In genomic region chr9:126861707-126862460, GRCh38 we compare ENCODE assay signal across 9 cellular contexts. TPM values are rescaled to one million over a fixed set of nuclear protein-coding genes. Genes with fewer than 3 reads are reported as not detected.
DNase-seq lines count a peak whose midpoint lies in the region; ATAC-seq, FAIRE-seq and TF ChIP-seq lines count a peak whose summit lies in the region.
"Had no signal": no experiment of that assay in that cellular context is flagged by ENCODE, and none has a peak within 500 bp of the region (broad histone marks: within the 10 kb centered on the region; RNA-seq: fewer than 3 reads in every experiment).

No MANE protein-coding gene starts in this region.

- H3K4me1 ChIP-seq in Karpas-422 (ENCODE audit: low read length) (peaks cover 34% of the 10 kb centered on the region), GM12878 (ENCODE audit: control insufficient read depth, insufficient read depth, low read length) (peaks cover 9% of the 10 kb centered on the region), right lobe of liver (peaks cover 0 to 21% (median 5%) of the 10 kb centered on the region in 4 donors), uterus (peaks cover 0 to 9% of the 10 kb centered on the region in 2 donors)

- H3K9ac ChIP-seq in Karpas-422 (ENCODE audit: low read length) (peak overlapping the region; percentile 78), GM12878 (ENCODE audit: control insufficient read depth, insufficient read depth, low read length) (peak overlapping the region; percentile 77)

- DNase-seq in AML-193 (lab: John Stamatoyannopoulos, UW), result peak; percentile 51 to 65
- peak; percentile 50 for DNase-seq in Karpas-422
- no peak for DNase-seq in GM12878 (ENCODE audit: low read depth, low spot score)
- DNase-seq in right lobe of liver, result no peak
- no peak for DNase-seq in uterus

- H3K79me2 ChIP-seq in Karpas-422 (ENCODE audit: low read length) (peaks cover 29% of the 10 kb centered on the region), GM12878 (ENCODE audit: control insufficient read depth, insufficient read depth, low read length) (peaks cover 23% of the 10 kb centered on the region)

- H3K36me3 ChIP-seq in Karpas-422 (ENCODE audit: insufficient read depth, low read length), result peaks cover 3% of the 10 kb centered on the region; the same call in 1 of the 2 replicates
- H3K36me3 ChIP-seq in GM12878 (ENCODE audit: control insufficient read depth in 2 of 2, insufficient read depth in 2 of 2, low read length in 1 of 2), result peaks cover 0 to 2% of the 10 kb centered on the region in 2 experiments; a peak in 1 of 4 replicates
- peaks cover 0 to 7% (median 0%) of the 10 kb centered on the region in 4 donors for H3K36me3 ChIP-seq in right lobe of liver
- no peaks in the 10 kb centered on the region for H3K36me3 ChIP-seq in uterus

- RAD21 ChIA-PET in GM12878 (lab: Charles Lee; ENCODE audit: unreplicated experiment), result interaction anchor here (1.1 to 2.1 kb wide), 6 partner anchors 10 to 57 kb away, joined by 3 to 8 read pairs (median 4); partner anchors contain the start of genes RALGPS1 and ZBTB43

- H2AFZ ChIP-seq in Karpas-422 (ENCODE audit: low read length), result no peak overlapping the region
- peak overlapping the region; percentile 43 for H2AFZ ChIP-seq in GM12878 (ENCODE audit: control insufficient read depth, low read depth, low read length)

- intact Hi-C loops in GM12878 (cut with micrococcal nuclease; ENCODE audit: unreplicated experiment), result no loop called here
- intact Hi-C loops in right lobe of liver (cut with DNase I), result no loop called here
- intact Hi-C loops in uterus (cut with DNase I; ENCODE audit: low total_unique reads), result no loop called here

- H3K4me2 ChIP-seq in Karpas-422 (ENCODE audit: low read depth, low read length, poor library complexity, severe bottlenecking), result peak overlapping the region; percentile 81
- peak overlapping the region; percentile 83 for H3K4me2 ChIP-seq in GM12878 (ENCODE audit: control insufficient read depth, insufficient read depth)

- no peaks in the 10 kb centered on the region for H4K20me1 ChIP-seq in Karpas-422 (ENCODE audit: insufficient read depth, low read depth, low read length)
- no peaks in the 10 kb centered on the region; the same call in 1 of the 2 replicates for H4K20me1 ChIP-seq in GM12878 (ENCODE audit: control insufficient read depth, insufficient read depth)

- no peaks in the 10 kb centered on the region for H3K9me2 ChIP-seq in Karpas-422 (replicated peaks; ENCODE audit: insufficient read depth, low read length)

- BruUV-seq in GM12878 (replicated peaks; lab: Mats Ljungman, UMichigan), result no TSS peak

- FAIRE-seq in GM12878 (lab: Jason Lieb, UNC), result no peak
- FAIRE-seq: islet of Langerhans had no signal

- POLR2A ChIA-PET in GM12878 (lab: Charles Lee), result interaction anchor here (1.6 to 3.9 kb wide), 3 partner anchors 11 to 23 kb away, joined by 3 to 14 read pairs (median 12); no protein-coding TSS in a partner anchor

- H3K27ac ChIP-seq in Karpas-422 (ENCODE audit: low read length) (no peak overlapping the region), GM12878 (ENCODE audit: control insufficient read depth, insufficient read depth) (peak overlapping the region; percentile 58), right lobe of liver (peak overlapping the region in 2 of 3 donors; percentile 45 to 94), uterus (peak overlapping the region in 1 of 2 donors; percentile 91)

- TF ChIP-seq EP300 in GM12878 (IDR thresholded peaks at IDR 0.05; ENCODE audit: borderline replicate concordance in 1 of 2, control insufficient read depth in 1 of 2, low read depth in 2 of 2, low read length in 2 of 2), result no peak

- H3K4me3 ChIP-seq in Karpas-422 (ENCODE audit: low read length), result peak overlapping the region; percentile 86
- H3K4me3 ChIP-seq in GM12878, result peak overlapping the region; percentile 83
- H3K4me3 ChIP-seq in right lobe of liver, result peak overlapping the region; percentile 54 to 94 (median 90)
- H3K4me3 ChIP-seq in uterus, result peak overlapping the region; percentile 80 to 87

- H3K9me3 ChIP-seq in Karpas-422 (ENCODE audit: low read length) (no peaks in the 10 kb centered on the region), GM12878 (replicated peaks; ENCODE audit: control insufficient read depth, insufficient read depth, low read length) (no peaks in the 10 kb centered on the region), right lobe of liver (no peaks in the 10 kb centered on the region), uterus (no peaks in the 10 kb centered on the region)

- SMC1A ChIA-PET in GM12878 (lab: Charles Lee; ENCODE audit: uncharacterized antibody, unreplicated experiment), result interaction anchor here (0.9 to 3.5 kb wide), 5 partner anchors 11 to 56 kb away, joined by 3 to 19 read pairs (median 8); partner anchors contain the start of gene ZBTB43

- CTCF ChIA-PET in GM12878 (lab: Yijun Ruan, JAX), result interaction anchor here (1.5 to 2.3 kb wide), 4 partner anchors 10 to 192 kb away, joined by 3 to 9 read pairs (median 4); no protein-coding TSS in a partner anchor

- TF ChIP-seq RAD21 in GM12878 (IDR thresholded peaks at IDR 0.05; ENCODE audit: insufficient read depth, low read depth, low read length), result no peak

- TF ChIP-seq POLR2A in GM12878 (IDR thresholded peaks at IDR 0.05; ENCODE audit: low read depth, low read length), result 0 out of 2 replicates have a peak, but pooled peaks have one; percentile 17
- no peak for TF ChIP-seq POLR2A in right lobe of liver (IDR thresholded peaks at IDR 0.05)
- no peak for TF ChIP-seq POLR2A in uterus (IDR thresholded peaks at IDR 0.05)

- in situ Hi-C loops in GM12878 (cut with MboI), result no loop called here

- peak; percentile 28 for ATAC-seq in GM12878
- ATAC-seq in right lobe of liver, result peak in 1 of 4 donors; percentile 4
- ATAC-seq in HG02642 (IDR thresholded peaks at IDR 0.05; ENCODE audit: poor library complexity, unreplicated experiment), result no peak
- ATAC-seq in GM21619 (IDR thresholded peaks at IDR 0.05; ENCODE audit: unreplicated experiment), result no peak
- ATAC-seq in GM18870 (IDR thresholded peaks at IDR 0.05; ENCODE audit: unreplicated experiment), result no peak

- WGBS in GM12878 (ENCODE audit: insufficient coverage, insufficient replicate concordance, low lambda C conversion rate, missing lambda C conversion rate), result 23% methylated on average over 11 of the region's 11 CpGs
- 29% methylated on average over 11 of the region's 11 CpGs for WGBS in right lobe of liver (ENCODE audit: insufficient coverage, low coverage, low lambda C conversion rate, missing lambda C conversion rate)

- H3K27me3 ChIP-seq in Karpas-422 (ENCODE audit: low read length) (no peaks in the 10 kb centered on the region), GM12878 (replicated peaks in 1 of 2; ENCODE audit: control insufficient read depth in 2 of 2, insufficient read depth in 2 of 2, low read length in 1 of 2) (no peaks in the 10 kb centered on the region), right lobe of liver (no peaks in the 10 kb centered on the region), uterus (no peaks in the 10 kb centered on the region)

- TF ChIP-seq CTCF in GM12878 (IDR thresholded peaks at IDR 0.05 in 2 of 3, conservative IDR thresholded peaks at IDR 0.05 in 1 of 3; ENCODE audit: control insufficient read depth in 2 of 3, extremely low read depth in 1 of 3, insufficient read depth in 1 of 3, low read depth in 3 of 3, low read length in 3 of 3), result no peak
- no peak for TF ChIP-seq CTCF in right lobe of liver (IDR thresholded peaks at IDR 0.05)
- TF ChIP-seq CTCF in uterus (IDR thresholded peaks at IDR 0.05), result no peak

RNA-seq across cellular contexts. Expression of gene ZBTB34, which starts 1.4 kb away (rescaled TPM):
- total RNA-seq in Karpas-422 (2014; rRNA removed; shearing (Covaris generic); ENCODE audit: low replicate concordance), result 4.6 and 8.1 TPM in 2 replicates
- total RNA-seq in GM12878 (2013; cell fraction: nucleolus; rRNA removed), result 16.0 and 16.2 TPM in 2 replicates
- total RNA-seq in GM12878 (2014; rRNA removed) (3.8 and 4.2 TPM in 2 replicates), GM12878 (2014; rRNA removed; fragmentation: Illumina TruSeq; extraction: Trizol) (4.1 and 4.5 TPM in 2 replicates), GM12878 (2021) (5.3 and 5.5 TPM in 2 replicates), right lobe of liver (1 to 10 TPM; 2.0 to 3.4 (median 2.3) TPM), uterus (10 to 100 TPM in 3 of 4 donors, 1 to 10 TPM in 1; 1.8 to 30.3 (median 13.5) TPM)
- polyA plus RNA-seq in GM12878 (2011; ENCODE audit: low read depth), result 2.3 TPM
- polyA plus RNA-seq in GM12878 (2011; rRNA removed) (11.3 and 13.1 TPM in 2 replicates), GM12878 (2014; fragmentation: Illumina TruSeq; extraction: Trizol) (4.4 and 4.5 TPM in 2 replicates), GM12878 (2014; fragmentation: Nextera tagmentation; extraction: Ambion mirVana) (1 to 10 TPM in 1 of 2 experiments, under 1 TPM in 1; 0.71 to 2.2 TPM), GM12878 (2014; rRNA removed) (3.7 and 4.5 TPM in 2 replicates), GM12878 (2016; fragmentation: Nextera tagmentation; extraction: Ambion mirVana) (1 to 10 TPM; 1.6 to 2.1 TPM)
- 5.4 and 6.0 TPM in 2 replicates for polyA plus RNA-seq in GM12878 (2011; cell fraction: cytosol; rRNA removed)
- polyA plus RNA-seq in GM12878 (2011; cell fraction: nucleus; rRNA removed), result 7.8 and 11.0 TPM in 2 replicates
- 2.9 and 3.6 TPM in 2 replicates for polyA plus RNA-seq in GM12878 (2012)
- polyA minus RNA-seq in GM12878 (2011; rRNA and poly(A)+ RNA removed), result 12.4 and 14.7 TPM in 2 replicates
- polyA minus RNA-seq in GM12878 (2011; cell fraction: cytosol; rRNA and poly(A)+ RNA removed), result 3.9 and 4.5 TPM in 2 replicates
- 5.9 and 7.5 TPM in 2 replicates for polyA minus RNA-seq in GM12878 (2011; cell fraction: nucleus; rRNA and poly(A)+ RNA removed)

RNA-seq across cellular contexts. Expression of gene RALGPS1, which starts 52.7 kb away (rescaled TPM):
- 7.0 and 8.2 TPM in 2 replicates for total RNA-seq in Karpas-422 (2014; rRNA removed; shearing (Covaris generic); ENCODE audit: low replicate concordance)
- total RNA-seq in GM12878 (2013; cell fraction: nucleolus; rRNA removed), result 36.2 and 37.8 TPM in 2 replicates
- total RNA-seq in GM12878 (2014; rRNA removed) (3.1 and 3.8 TPM in 2 replicates), GM12878 (2014; rRNA removed; fragmentation: Illumina TruSeq; extraction: Trizol) (2.3 and 3.2 TPM in 2 replicates), GM12878 (2021) (3.1 and 3.6 TPM in 2 replicates), right lobe of liver (1 to 10 TPM; 1.2 to 3.8 (median 2.4) TPM), uterus (10 to 100 TPM in 3 of 4 donors, 1 to 10 TPM in 1; 8.5 to 16.7 (median 14.5) TPM)
- 1.7 TPM for polyA plus RNA-seq in GM12878 (2011; ENCODE audit: low read depth)
- polyA plus RNA-seq in GM12878 (2011; rRNA removed) (5.2 and 5.5 TPM in 2 replicates), GM12878 (2014; fragmentation: Illumina TruSeq; extraction: Trizol) (2.2 and 2.3 TPM in 2 replicates), GM12878 (2014; fragmentation: Nextera tagmentation; extraction: Ambion mirVana) (under 1 TPM; 0.13 to 0.77 TPM), GM12878 (2014; rRNA removed) (3.4 and 5.6 TPM in 2 replicates), GM12878 (2016; fragmentation: Nextera tagmentation; extraction: Ambion mirVana) (1 to 10 TPM; 1.9 to 2.3 TPM)
- polyA plus RNA-seq in GM12878 (2011; cell fraction: cytosol; rRNA removed), result 5.2 and 5.5 TPM in 2 replicates
- polyA plus RNA-seq in GM12878 (2011; cell fraction: nucleus; rRNA removed), result 26.0 and 26.1 TPM in 2 replicates
- 1.6 and 1.8 TPM in 2 replicates for polyA plus RNA-seq in GM12878 (2012)
- polyA minus RNA-seq in GM12878 (2011; rRNA and poly(A)+ RNA removed), result 4.6 and 5.1 TPM in 2 replicates
- polyA minus RNA-seq in GM12878 (2011; cell fraction: cytosol; rRNA and poly(A)+ RNA removed), result 2.1 and 2.3 TPM in 2 replicates
- polyA minus RNA-seq in GM12878 (2011; cell fraction: nucleus; rRNA and poly(A)+ RNA removed), result 7.4 and 17.2 TPM in 2 replicates

RNA-seq across cellular contexts. Expression of gene ZBTB43, which starts 57.0 kb away (rescaled TPM):
- 6.4 and 6.5 TPM in 2 replicates for total RNA-seq in Karpas-422 (2014; rRNA removed; shearing (Covaris generic); ENCODE audit: low replicate concordance)
- 22.0 and 22.3 TPM in 2 replicates for total RNA-seq in GM12878 (2013; cell fraction: nucleolus; rRNA removed)
- total RNA-seq in GM12878 (2014; rRNA removed), result 7.4 and 8.4 TPM in 2 replicates
- 8.2 and 9.4 TPM in 2 replicates for total RNA-seq in GM12878 (2014; rRNA removed; fragmentation: Illumina TruSeq; extraction: Trizol)
- 12.9 and 16.4 TPM in 2 replicates for total RNA-seq in GM12878 (2021)
- polyA plus RNA-seq in GM12878 (2011; ENCODE audit: low read depth), result 8.0 TPM
- polyA plus RNA-seq in GM12878 (2011; rRNA removed), result 19.3 and 24.7 TPM in 2 replicates
- polyA plus RNA-seq in GM12878 (2011; cell fraction: cytosol; rRNA removed), result 6.8 and 10.4 TPM in 2 replicates
- 5.7 and 7.4 TPM in 2 replicates for polyA plus RNA-seq in GM12878 (2011; cell fraction: nucleus; rRNA removed)
- 7.6 and 10.2 TPM in 2 replicates for polyA plus RNA-seq in GM12878 (2012)
- 6.9 and 10.1 TPM in 2 replicates for polyA plus RNA-seq in GM12878 (2014; fragmentation: Illumina TruSeq; extraction: Trizol)
- polyA plus RNA-seq in GM12878 (2014; fragmentation: Nextera tagmentation; extraction: Ambion mirVana), result 1 to 10 TPM; 2.4 to 5.3 TPM
- polyA plus RNA-seq in GM12878 (2014; rRNA removed), result 5.9 and 8.0 TPM in 2 replicates
- 10 to 100 TPM; 10.2 to 10.5 TPM for polyA plus RNA-seq in GM12878 (2016; fragmentation: Nextera tagmentation; extraction: Ambion mirVana)
- 10.1 and 15.1 TPM in 2 replicates for polyA minus RNA-seq in GM12878 (2011; rRNA and poly(A)+ RNA removed)
- polyA minus RNA-seq in GM12878 (2011; cell fraction: cytosol; rRNA and poly(A)+ RNA removed), result 5.7 and 15.5 TPM in 2 replicates
- 3.5 and 5.3 TPM in 2 replicates for polyA minus RNA-seq in GM12878 (2011; cell fraction: nucleus; rRNA and poly(A)+ RNA removed)
- 10 to 100 TPM in 3 of 6 experiments, 1 to 10 TPM in 3; 4.8 to 14.5 (median 9.9) TPM for total RNA-seq in right lobe of liver
- total RNA-seq in uterus, result 10 to 100 TPM in 2 of 4 donors, 1 to 10 TPM in 2; 3.5 to 22.2 (median 11.0) TPM

Comparison
In these comparisons a context has a peak if more than half of its experiments do, and no peak if none do; other contexts are left out.
1. DNase-seq: peak in AML-193 (2 of 2) and Karpas-422 (single experiment); none in GM12878 (single experiment), right lobe of liver (0 of 3) and uterus (0 of 2).
2. Peak in every context shown above with its lines, with median percentiles within 50 percentile points of each other: H3K4me3 ChIP-seq.